8 cellular contexts compared by ENCODE assay signal in genomic region chr16:4316732-4317461, GRCh38. TPM values are rescaled to one million over a fixed set of nuclear protein-coding genes. Genes with fewer than 3 reads are reported as not detected.
DNase-seq lines count a peak whose midpoint lies in the region; ATAC-seq lines count a peak whose summit lies in the region.

No MANE protein-coding gene starts in this region.

- peaks cover 49% of the 10 kb centered on the region for H3K4me1 ChIP-seq in ectodermal cell (ENCODE audit: control insufficient read depth, insufficient read depth, low read length)
- peaks cover 0 to 39% of the 10 kb centered on the region in 2 donors for H3K4me1 ChIP-seq in muscle layer of duodenum (ENCODE audit: control insufficient read depth in 1 of 2, insufficient read depth in 2 of 2, low read length in 2 of 2)

- H3K36me3 ChIP-seq in ectodermal cell (ENCODE audit: control insufficient read depth, insufficient read depth, low read length) (no peaks in the 10 kb centered on the region), muscle layer of duodenum (ENCODE audit: control insufficient read depth in 1 of 2, insufficient read depth in 2 of 2, low read length in 2 of 2) (no peaks in the 10 kb centered on the region)

- peaks cover 24% of the 10 kb centered on the region for H3K27me3 ChIP-seq in ectodermal cell (ENCODE audit: control insufficient read depth, insufficient read depth, low read length, poor library complexity, severe bottlenecking)
- peaks cover 5% of the 10 kb centered on the region for H3K27me3 ChIP-seq in muscle layer of duodenum (ENCODE audit: low read depth, low read length)

- in situ Hi-C loops in KBM-7 (cut with MboI; ENCODE audit: low pct_unique_long_range_greater_than_20kb, low sequenced_read_pairs): no loop called here

- no peaks in the 10 kb centered on the region for H3K9me3 ChIP-seq in ectodermal cell (ENCODE audit: control insufficient read depth, low read length)
- no peaks in the 10 kb centered on the region for H3K9me3 ChIP-seq in muscle layer of duodenum (ENCODE audit: control insufficient read depth in 1 of 2, low read length in 2 of 2)

- 18 to 19% methylated on average over 28 of the region's 28 CpGs for WGBS in ectodermal cell, 2 experiments

- peak; percentile 58 for DNase-seq in ELR (ENCODE audit: low read depth)
- peak; percentile 38 for DNase-seq in NCI-H460 (ENCODE audit: extremely low read depth, low read depth)
- DNase-seq in COLO829 (ENCODE audit: low spot score): no peak
- DNase-seq in KBM-7: no peak

- no peak for ATAC-seq in HG02588 (IDR thresholded peaks at IDR 0.05; ENCODE audit: unreplicated experiment)
- ATAC-seq in activated CD4-positive, CD25-positive, alpha-beta regulatory T cell treated with anti-CD3 and anti-CD28 coated beads, Interleukin-2, amount 50 U/mL, for 24 hours: no peak

- H3K27ac ChIP-seq in ectodermal cell (ENCODE audit: insufficient read depth, low read depth, low read length, poor library complexity, severe bottlenecking): no peak overlapping the region
- H3K27ac ChIP-seq in muscle layer of duodenum (ENCODE audit: low read length): peak overlapping the region; percentile 8

- H3K4me3 ChIP-seq in ectodermal cell (ENCODE audit: insufficient read depth, low read depth, low read length): peak overlapping the region; percentile 73
- peak overlapping the region; percentile 57 to 80 for H3K4me3 ChIP-seq in muscle layer of duodenum (ENCODE audit: low read depth in 1 of 2, low read length in 2 of 2)

RNA-seq across cellular contexts. Expression of gene GLIS2, which starts 1.0 kb away (rescaled TPM):
- total RNA-seq in NCI-H460 (2014; rRNA removed; shearing (Covaris generic)): 4.3 and 6.3 TPM in 2 replicates
- 1.6 and 2.6 TPM in 2 replicates for polyA plus RNA-seq in NCI-H460 (2014; cell fraction: nucleus; rRNA removed)
- 10.6 TPM for polyA plus RNA-seq in ectodermal cell (2013, experiment 1 of 4)
- 10.8 TPM for polyA plus RNA-seq in ectodermal cell (2013, experiment 2 of 4)
- 9.1 TPM for polyA plus RNA-seq in ectodermal cell (2013, experiment 3 of 4)
- polyA plus RNA-seq in ectodermal cell (2013, experiment 4 of 4): 10.0 TPM

RNA-seq across cellular contexts. Expression of gene PAM16, which starts 34.2 kb away (rescaled TPM):
- total RNA-seq in NCI-H460 (2014; rRNA removed; shearing (Covaris generic)): 65.7 and 80.6 TPM in 2 replicates
- 212 and 227 TPM in 2 replicates for polyA plus RNA-seq in NCI-H460 (2014; cell fraction: nucleus; rRNA removed)
- 40.9 TPM for polyA plus RNA-seq in ectodermal cell (2013, experiment 1 of 4)
- polyA plus RNA-seq in ectodermal cell (2013, experiment 2 of 4): 41.8 TPM
- 46.4 TPM for polyA plus RNA-seq in ectodermal cell (2013, experiment 3 of 4)
- polyA plus RNA-seq in ectodermal cell (2013, experiment 4 of 4): 47.3 TPM

RNA-seq across cellular contexts. Expression of gene TFAP4, which starts 44.1 kb away (rescaled TPM):
- 21.1 and 22.0 TPM in 2 replicates for total RNA-seq in NCI-H460 (2014; rRNA removed; shearing (Covaris generic))
- polyA plus RNA-seq in NCI-H460 (2014; cell fraction: nucleus; rRNA removed): 21.1 and 24.5 TPM in 2 replicates
- polyA plus RNA-seq in ectodermal cell (2013, experiment 1 of 4): 34.6 TPM
- 28.0 TPM for polyA plus RNA-seq in ectodermal cell (2013, experiment 2 of 4)
- 25.0 TPM for polyA plus RNA-seq in ectodermal cell (2013, experiment 3 of 4)
- polyA plus RNA-seq in ectodermal cell (2013, experiment 4 of 4): 25.2 TPM

RNA-seq across cellular contexts. Expression of gene VASN, which starts 54.8 kb away (rescaled TPM):
- total RNA-seq in NCI-H460 (2014; rRNA removed; shearing (Covaris generic)): 5.1 and 7.2 TPM in 2 replicates
- polyA plus RNA-seq in NCI-H460 (2014; cell fraction: nucleus; rRNA removed): 11.4 and 19.5 TPM in 2 replicates
- polyA plus RNA-seq in ectodermal cell (2013, experiment 1 of 4): 16.2 TPM
- polyA plus RNA-seq in ectodermal cell (2013, experiment 2 of 4): 13.3 TPM
- polyA plus RNA-seq in ectodermal cell (2013, experiment 3 of 4): 14.9 TPM
- 16.3 TPM for polyA plus RNA-seq in ectodermal cell (2013, experiment 4 of 4)

Comparison
In these comparisons a context has a peak if more than half of its experiments do, and no peak if none do; other contexts are left out.
1. DNase-seq: peak in ELR (single experiment) and NCI-H460 (single experiment); none in COLO829 (single experiment) and KBM-7 (single experiment).